Comparison of ENCODE assay signal across 1 cellular context in the genomic region with DNA sequence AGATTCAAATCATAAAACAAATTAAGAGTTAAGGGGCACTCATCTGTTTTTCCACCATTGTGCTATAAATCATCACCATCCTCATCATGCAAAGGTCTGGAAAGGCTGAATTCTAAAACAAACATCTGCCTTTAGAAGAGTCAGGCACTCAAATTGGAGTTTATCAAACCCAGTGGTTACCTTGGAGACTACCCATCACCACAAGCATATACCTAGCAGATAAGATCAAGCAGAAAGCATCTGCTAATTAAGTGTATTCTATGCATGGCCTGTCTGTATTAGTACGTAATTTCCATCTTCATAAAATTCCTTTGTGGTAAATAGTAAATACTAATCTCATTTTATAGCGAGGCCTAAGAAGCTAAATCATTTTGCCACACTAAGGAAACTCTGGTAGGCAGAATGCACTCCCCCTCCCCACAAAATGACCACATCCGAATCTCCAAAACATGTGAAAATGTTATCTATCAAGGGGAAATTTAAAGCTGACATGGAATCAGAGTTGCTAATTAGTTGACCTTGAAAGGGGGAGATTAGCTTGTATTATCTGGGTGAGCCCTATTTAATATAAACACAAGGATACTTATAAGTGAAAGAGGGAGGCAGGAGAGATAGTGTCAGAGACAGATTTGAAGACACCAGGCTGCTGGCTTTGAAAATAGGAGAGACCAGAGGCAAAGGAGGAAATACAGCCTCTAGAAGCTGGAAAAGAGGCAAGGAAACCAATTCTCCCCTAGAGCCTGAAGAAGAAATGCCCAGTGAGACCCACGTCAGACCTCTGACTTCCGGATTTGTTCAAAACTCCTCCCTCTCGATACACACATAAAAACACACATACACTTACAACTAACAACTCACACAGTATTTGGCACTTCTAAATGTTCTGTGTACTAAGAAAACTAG.
TF ChIP-seq lines count a peak whose summit lies in the region.

No MANE protein-coding gene starts in this region.

TF ChIP-seq in HepG2, 621 proteins besides CTCF, POLR2A, EP300 and RAD21:
- TF ChIP-seq CREM (IDR thresholded peaks at IDR 0.05): no peak
- no peak for TF ChIP-seq CREM (CRISPR knock-in tag; IDR thresholded peaks at IDR 0.05)
- TF ChIP-seq KDM5A (IDR thresholded peaks at IDR 0.05; ENCODE audit: borderline replicate concordance, low read length): no peak
- TF ChIP-seq ZNF446 (CRISPR knock-in tag; IDR thresholded peaks at IDR 0.05): no peak
- no peak for TF ChIP-seq ARNTL (CRISPR knock-in tag; IDR thresholded peaks at IDR 0.05)
- TF ChIP-seq MAZ (IDR thresholded peaks at IDR 0.05; ENCODE audit: borderline replicate concordance, low read depth, low read length): no peak
- TF ChIP-seq MAZ (CRISPR knock-in tag; IDR thresholded peaks at IDR 0.05; ENCODE audit: low read depth): no peak
- no peak for TF ChIP-seq AGO1 (IDR thresholded peaks at IDR 0.05; ENCODE audit: low read depth, low read length, poor library complexity, severe bottlenecking)
- no peak for TF ChIP-seq ZNF556 (CRISPR knock-in tag; IDR thresholded peaks at IDR 0.05; ENCODE audit: borderline replicate concordance)
- no peak for TF ChIP-seq NCOA2 (CRISPR knock-in tag; IDR thresholded peaks at IDR 0.05)
- TF ChIP-seq ATF3 (CRISPR knock-in tag; IDR thresholded peaks at IDR 0.05): no peak
- TF ChIP-seq ZNF674 (CRISPR knock-in tag; IDR thresholded peaks at IDR 0.05; ENCODE audit: low read depth): no peak
- no peak for TF ChIP-seq ZNF414 (CRISPR knock-in tag; IDR thresholded peaks at IDR 0.05)
- TF ChIP-seq, protein P1, sequence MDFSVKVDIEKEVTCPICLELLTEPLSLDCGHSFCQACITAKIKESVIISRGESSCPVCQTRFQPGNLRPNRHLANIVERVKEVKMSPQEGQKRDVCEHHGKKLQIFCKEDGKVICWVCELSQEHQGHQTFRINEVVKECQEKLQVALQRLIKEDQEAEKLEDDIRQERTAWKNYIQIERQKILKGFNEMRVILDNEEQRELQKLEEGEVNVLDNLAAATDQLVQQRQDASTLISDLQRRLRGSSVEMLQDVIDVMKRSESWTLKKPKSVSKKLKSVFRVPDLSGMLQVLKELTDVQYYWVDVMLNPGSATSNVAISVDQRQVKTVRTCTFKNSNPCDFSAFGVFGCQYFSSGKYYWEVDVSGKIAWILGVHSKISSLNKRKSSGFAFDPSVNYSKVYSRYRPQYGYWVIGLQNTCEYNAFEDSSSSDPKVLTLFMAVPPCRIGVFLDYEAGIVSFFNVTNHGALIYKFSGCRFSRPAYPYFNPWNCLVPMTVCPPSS (IDR thresholded peaks at IDR 0.05): no peak
- TF ChIP-seq, protein P2, sequence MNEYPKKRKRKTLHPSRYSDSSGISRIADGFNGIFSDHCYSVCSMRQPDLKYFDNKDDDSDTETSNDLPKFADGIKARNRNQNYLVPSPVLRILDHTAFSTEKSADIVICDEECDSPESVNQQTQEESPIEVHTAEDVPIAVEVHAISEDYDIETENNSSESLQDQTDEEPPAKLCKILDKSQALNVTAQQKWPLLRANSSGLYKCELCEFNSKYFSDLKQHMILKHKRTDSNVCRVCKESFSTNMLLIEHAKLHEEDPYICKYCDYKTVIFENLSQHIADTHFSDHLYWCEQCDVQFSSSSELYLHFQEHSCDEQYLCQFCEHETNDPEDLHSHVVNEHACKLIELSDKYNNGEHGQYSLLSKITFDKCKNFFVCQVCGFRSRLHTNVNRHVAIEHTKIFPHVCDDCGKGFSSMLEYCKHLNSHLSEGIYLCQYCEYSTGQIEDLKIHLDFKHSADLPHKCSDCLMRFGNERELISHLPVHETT (CRISPR knock-in tag; conservative IDR thresholded peaks at IDR 0.05): no peak
- TF ChIP-seq MXD4 (CRISPR knock-in tag; IDR thresholded peaks at IDR 0.05): no peak
